ENCODE assay signal across 14 cellular contexts in the genomic region with DNA sequence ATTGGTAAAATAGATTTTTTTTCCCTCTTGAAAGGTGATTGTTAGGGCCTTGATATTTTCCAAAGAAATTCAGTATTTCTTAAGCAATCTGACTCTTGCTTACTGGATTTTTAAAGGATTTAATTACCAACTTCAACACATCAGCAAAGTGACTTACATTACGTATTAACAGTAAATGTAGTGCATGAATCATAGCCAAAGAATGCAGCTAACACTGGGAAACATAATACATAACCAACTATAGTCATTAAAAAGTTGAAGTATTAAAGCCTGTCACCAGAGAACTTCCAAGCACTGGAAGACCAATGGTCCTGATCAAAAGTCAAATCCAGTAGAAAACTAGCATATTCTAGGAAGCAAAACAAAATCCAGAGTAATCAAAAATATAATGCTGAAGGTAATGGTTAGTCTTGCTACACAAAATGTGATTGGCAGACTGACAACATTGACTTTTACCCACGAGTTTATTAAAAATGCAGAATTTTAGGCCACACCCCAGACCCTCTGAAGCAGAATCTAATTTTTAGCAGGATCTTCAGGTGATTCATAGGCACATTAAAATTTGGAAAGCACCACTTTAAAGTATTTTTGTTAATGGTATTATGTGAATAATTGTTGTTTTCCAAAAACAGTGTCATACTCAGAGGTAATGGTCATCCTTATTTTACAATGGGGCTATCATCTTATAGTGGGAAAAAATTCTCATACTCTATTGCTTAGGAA. TPM values are rescaled to one million over a fixed set of nuclear protein-coding genes. Genes with fewer than 3 reads are reported as not detected.
DNase-seq lines count a peak whose midpoint lies in the region; FAIRE-seq and TF ChIP-seq lines count a peak whose summit lies in the region.
"Had no signal": no experiment of that assay in that cellular context is flagged by ENCODE, and none has a peak within 500 bp of the region (broad histone marks: within the 10 kb centered on the region; RNA-seq: fewer than 3 reads in every experiment).

No MANE protein-coding gene starts in this region.

- no peak for TF ChIP-seq CTCF in astrocyte of the cerebellum (IDR thresholded peaks at IDR 0.05; ENCODE audit: low read depth, low read length, missing control alignments)

- in situ Hi-C loops in astrocyte of the cerebellum (cut with HindIII; ENCODE audit: low sequenced_read_pairs), result no loop called here

- DNase-seq in DMS53 (lab: John Stamatoyannopoulos, UW) (peak; percentile 41), DMS53 treated with DMSO at 0.1 percent for 48 hours (lab: John Stamatoyannopoulos, UW; ENCODE audit: unreplicated experiment) (no peak), astrocyte of the cerebellum (ENCODE audit: low read depth) (peak; percentile 81), iris pigment epithelial cell (ENCODE audit: low read depth) (peak; percentile 88), urothelium cell line (ENCODE audit: low spot score) (peak; percentile 50), NCI-H345 treated with DMSO at 0.1 percent for 48 hours (lab: John Stamatoyannopoulos, UW; ENCODE audit: unreplicated experiment) (no peak), cerebellum (ENCODE audit: low spot score) (no peak), UCSD-AML1 (lab: John Stamatoyannopoulos, UW; ENCODE audit: unreplicated experiment) (no peak)
- DNase-seq: amygdala, esophagus squamous epithelium, MV-4-11, NCI-H82 had no signal

- no peak for FAIRE-seq in urothelium cell line (lab: Jason Lieb, UNC)

- H3K4me3 ChIP-seq in astrocyte of the cerebellum (ENCODE audit: low read depth, low read length), result no peak overlapping the region
- H3K4me3 ChIP-seq: esophagus squamous epithelium, tibial nerve had no signal

RNA-seq across cellular contexts. Expression of gene CAVIN2, which starts 31.8 kb away (rescaled TPM):
- 10.5 TPM for total RNA-seq in cerebellum
- total RNA-seq: T-helper 2 cell treated with Interferon-gamma antibody and Interleukin-4, amounts not matched to agents 100 ng/mL and 5 ng/mL, for 36 hours had no signal

Comparison
In these comparisons a context has a peak if more than half of its experiments do, and no peak if none do; other contexts are left out.
1. DNase-seq: peak in DMS53 (single experiment), astrocyte of the cerebellum (single experiment), iris pigment epithelial cell (single experiment) and urothelium cell line (single experiment); none in DMS53 treated with DMSO at 0.1 percent for 48 hours (single experiment), NCI-H345 treated with DMSO at 0.1 percent for 48 hours (single experiment), cerebellum (single experiment) and UCSD-AML1 (single experiment).